In genomic region chr2:200383380-200384110, GRCh38 we compare ENCODE assay signal across 7 cellular contexts.
DNase-seq lines count a peak whose midpoint lies in the region; TF ChIP-seq lines count a peak whose summit lies in the region.

No MANE protein-coding gene starts in this region.

- peaks cover 15% of the 10 kb centered on the region for H3K4me1 ChIP-seq in H9 (ENCODE audit: insufficient read depth, low read length)
- peaks cover 37% of the 10 kb centered on the region for H3K4me1 ChIP-seq in mammary epithelial cell (ENCODE audit: insufficient read depth, low read length)
- H3K4me1 ChIP-seq in Caco-2 = peaks cover 36% of the 10 kb centered on the region

- no peak overlapping the region for H2BK120ac ChIP-seq in H9 (ENCODE audit: low read depth, low read length, poor library complexity, severe bottlenecking)

- no peak overlapping the region for H4K91ac ChIP-seq in H9 (ENCODE audit: insufficient read length, low read depth, low read length)

- H2AFZ ChIP-seq in H9 (ENCODE audit: low read length) (no peak overlapping the region), mammary epithelial cell (ENCODE audit: low read depth, low read length) (no peak overlapping the region)

- DNase-seq in GM13977 (ENCODE audit: low spot score) = peak; percentile 24
- DNase-seq in H9 = no peak
- DNase-seq in NCI-H226 = peak; percentile 43
- DNase-seq in mammary epithelial cell = peak; percentile 56
- DNase-seq in lung microvascular endothelial cell (ENCODE audit: low read depth in 2 of 2) = peak; percentile 83 to 86
- DNase-seq in Caco-2 = no peak
- no peak for DNase-seq in ecto neural progenitor cell (ENCODE audit: low spot score)

- peak overlapping the region; percentile 80 to 96 (median 95); a peak in 6 of 7 replicates for H3K27ac Mint-ChIP-seq in H9
- H3K27ac Mint-ChIP-seq in Caco-2 (ENCODE audit: unreplicated experiment) = no peak overlapping the region

- H2BK20ac ChIP-seq in H9 (ENCODE audit: low read depth, low read length, poor library complexity, severe bottlenecking) = no peak overlapping the region

- H3K79me2 ChIP-seq in H9 (ENCODE audit: insufficient read depth, low read length) (peaks cover 14% of the 10 kb centered on the region; the same call in 1 of the 2 replicates), mammary epithelial cell (ENCODE audit: insufficient read depth, low read length) (peaks cover 74% of the 10 kb centered on the region)

- H3K36me3 Mint-ChIP-seq in H9 (ENCODE audit: insufficient read depth in 1 of 3, low read depth in 3 of 3) (peaks cover 0 to 9% (median 7%) of the 10 kb centered on the region in 3 experiments; a peak in 5 of 7 replicates), Caco-2 (ENCODE audit: insufficient read depth, unreplicated experiment) (peaks cover 74% of the 10 kb centered on the region)

- H3K9ac ChIP-seq in H9 (ENCODE audit: extremely low read depth, insufficient read length, low read length) = no peak overlapping the region
- no peak overlapping the region for H3K9ac ChIP-seq in mammary epithelial cell (ENCODE audit: insufficient read depth, low read length)

- no peak overlapping the region for H2BK15ac ChIP-seq in H9 (ENCODE audit: low read depth, low read length)

- H4K8ac ChIP-seq in H9 (replicated peaks; ENCODE audit: insufficient read length, low read depth, low read length) = no peak overlapping the region

- no peak overlapping the region; a peak in 1 of 5 replicates for H3K4me3 Mint-ChIP-seq in H9
- no peak overlapping the region for H3K4me3 Mint-ChIP-seq in Caco-2 (ENCODE audit: unreplicated experiment)

- no TSS peak for BruUV-seq in mammary epithelial cell (replicated peaks; lab: Mats Ljungman, UMichigan)
- no TSS peak for BruUV-seq in Caco-2 (replicated peaks; lab: Mats Ljungman, UMichigan)

- H2BK12ac ChIP-seq in H9 (ENCODE audit: insufficient read length, low read depth, low read length) = no peak overlapping the region

- TF ChIP-seq CTCF in GM13977 (IDR thresholded peaks at IDR 0.05; ENCODE audit: extremely low read depth, insufficient read depth, missing control alignments) (no peak), H9 (conservative IDR thresholded peaks at IDR 0.05) (no peak), mammary epithelial cell (conservative IDR thresholded peaks at IDR 0.05 in 1 of 2, IDR thresholded peaks at IDR 0.05 in 1 of 2; ENCODE audit: extremely low read depth in 1 of 2, insufficient read depth in 1 of 2, low read depth in 1 of 2, low read length in 2 of 2) (no peak), Caco-2 (IDR thresholded peaks at IDR 0.05; ENCODE audit: insufficient read depth in 1 of 2, low read depth in 1 of 2, low read length in 1 of 2, severe bottlenecking in 1 of 2, unreplicated experiment in 1 of 2) (no peak)

- H3K23ac ChIP-seq in H9 (ENCODE audit: insufficient read length, low read depth, low read length) = no peak overlapping the region

- POLR2A ChIA-PET in Caco-2 (lab: Charles Lee) = no interaction called here

- H3K9me3 ChIP-seq in H9 (ENCODE audit: control insufficient read depth, low read depth, low read length) = no peaks in the 10 kb centered on the region
- no peaks in the 10 kb centered on the region for H3K9me3 ChIP-seq in mammary epithelial cell (replicated peaks; ENCODE audit: insufficient read depth, low read length)
- H3K9me3 ChIP-seq in Caco-2 = no peaks in the 10 kb centered on the region

- WGBS in H9 (ENCODE audit: extremely low coverage, insufficient read length, low lambda C conversion rate) = no CpG with 5 or more reads among the region's 6 CpGs
- WGBS in mammary epithelial cell (ENCODE audit: low coverage, missing lambda C conversion rate) = 56% methylated on average over 6 of the region's 6 CpGs

- H3K27me3 ChIP-seq in H9 (ENCODE audit: insufficient read depth, low read length) = no peaks in the 10 kb centered on the region
- no peaks in the 10 kb centered on the region for H3K27me3 ChIP-seq in mammary epithelial cell (ENCODE audit: insufficient read depth, low read length)
- no peaks in the 10 kb centered on the region for H3K27me3 ChIP-seq in Caco-2 (replicated peaks; ENCODE audit: control insufficient read depth, insufficient read depth, low read length)

- dilution Hi-C loops in mammary epithelial cell (cut with HindIII; ENCODE audit: low sequenced_read_pairs) = no loop called here

- H3K79me1 ChIP-seq in H9 (ENCODE audit: insufficient read depth, low read depth, low read length, poor library complexity, severe bottlenecking) = peaks cover 4% of the 10 kb centered on the region

- intact Hi-C loops in mammary epithelial cell (cut with micrococcal nuclease) = no loop called here
- intact Hi-C loops in Caco-2 (cut with micrococcal nuclease; ENCODE audit: unreplicated experiment) = no loop called here

- H4K5ac ChIP-seq in H9 (ENCODE audit: insufficient read length, low read depth, low read length) = no peak overlapping the region

- H3K4me1 Mint-ChIP-seq in H9 (peaks cover 46 to 53% of the 10 kb centered on the region in 2 experiments), Caco-2 (ENCODE audit: low read depth, unreplicated experiment) (peaks cover 38% of the 10 kb centered on the region)

- H3K14ac ChIP-seq in H9 (ENCODE audit: insufficient read depth, low read length) = no peak overlapping the region

- no peak overlapping the region for H3T11ph ChIP-seq in H9 (ENCODE audit: low read length)

- H3K36me3 ChIP-seq in mammary epithelial cell (ENCODE audit: insufficient read depth, low read length) (no peaks in the 10 kb centered on the region), Caco-2 (ENCODE audit: control insufficient read depth, insufficient read depth, low read length) (0 out of 2 replicates have a peak, but pooled peaks cover 3% of the 10 kb centered on the region)

- no peak overlapping the region for H3K4me2 ChIP-seq in H9 (ENCODE audit: insufficient read depth, insufficient read length, low read length)
- peak overlapping the region; percentile 76 for H3K4me2 ChIP-seq in mammary epithelial cell (ENCODE audit: insufficient read depth, low read depth, low read length)

- no peak overlapping the region for H3K18ac ChIP-seq in H9 (ENCODE audit: insufficient read length, low read depth, low read length)

- no peaks in the 10 kb centered on the region for H3K23me2 ChIP-seq in H9 (ENCODE audit: insufficient read length, low read depth, low read length, poor library complexity, severe bottlenecking)

- no peak overlapping the region for H3K27ac ChIP-seq in H9 (ENCODE audit: insufficient read length, low read depth, low read length)
- H3K27ac ChIP-seq in mammary epithelial cell (ENCODE audit: insufficient read depth, low read depth, low read length) = peak overlapping the region; percentile 45

- H3K9me3 Mint-ChIP-seq in H9 (no peaks in the 10 kb centered on the region), Caco-2 (ENCODE audit: unreplicated experiment) (no peaks in the 10 kb centered on the region)

- peak overlapping the region in 2 of 3 experiments; percentile 28 to 36 for H3K4me3 ChIP-seq in mammary epithelial cell (replicated peaks in 1 of 3; ENCODE audit: insufficient read depth in 1 of 3, low read depth in 2 of 3, low read length in 3 of 3)
- no peak overlapping the region for H3K4me3 ChIP-seq in Caco-2 (ENCODE audit: low read depth, low read length)

- CTCF ChIA-PET in mammary epithelial cell (lab: Charles Lee; ENCODE audit: low non-redundant PET) (no interaction called here), Caco-2 (lab: Charles Lee) (no interaction called here)

- no peak overlapping the region for H3K4ac ChIP-seq in H9 (ENCODE audit: low read depth, low read length)

- no peak overlapping the region for H2BK5ac ChIP-seq in H9 (ENCODE audit: insufficient read length, low read length)

- H3K56ac ChIP-seq in H9 (ENCODE audit: insufficient read length, low read depth, low read length) = no peak overlapping the region

- H3K27me3 Mint-ChIP-seq in H9 (ENCODE audit: low read depth) (no peaks in the 10 kb centered on the region), Caco-2 (ENCODE audit: insufficient read depth, unreplicated experiment) (no peaks in the 10 kb centered on the region)

- H2AK5ac ChIP-seq in H9 (ENCODE audit: insufficient read length, low read length) = no peak overlapping the region

- H4K20me1 ChIP-seq in H9 (ENCODE audit: control insufficient read depth, insufficient read depth, insufficient read length) (no peaks in the 10 kb centered on the region), mammary epithelial cell (ENCODE audit: insufficient read depth, low read length) (no peaks in the 10 kb centered on the region)

- in situ Hi-C loops in GM13977 (cut with MboI; ENCODE audit: low pct_unique_long_range_greater_than_20kb, low sequenced_read_pairs, unreplicated experiment) (no loop called here), mammary epithelial cell (cut with MboI; ENCODE audit: low sequenced_read_pairs in 2 of 2) (no loop called here)

Comparison
In these comparisons a context has a peak if more than half of its experiments do, and no peak if none do; other contexts are left out.
1. DNase-seq: peak in GM13977 (single experiment), NCI-H226 (single experiment), mammary epithelial cell (single experiment) and lung microvascular endothelial cell (2 of 2); none in H9 (single experiment), Caco-2 (0 of 2) and ecto neural progenitor cell (single experiment).